ENCODE assay signal across 26 cellular contexts in genomic region chr2:121130301-121130850, GRCh38.
"Had no signal": no experiment of that assay in that cellular context is flagged by ENCODE, and none has a peak within 500 bp of the region (broad histone marks: within the 10 kb centered on the region; RNA-seq: fewer than 3 reads in every experiment).

No MANE protein-coding gene starts in this region.

- H3K4me3 Mint-ChIP-seq: activated CD4-positive, alpha-beta memory T cell treated with anti-CD3 and anti-CD28 coated beads, Interleukin-2, amount 10 ng/mL, durations not matched to agents 7 days and 5 days; activated CD4-positive, alpha-beta T cell treated with anti-CD3 and anti-CD28 coated beads, Interleukin-2, amount 10 ng/mL, durations not matched to agents 24 days and 14 days; activated CD8-positive, alpha-beta memory T cell treated with anti-CD3 and anti-CD28 coated beads, Interleukin-2, amount 10 ng/mL, durations not matched to agents 7 days and 5 days; activated T-helper 1 cell treated with anti-CD3 and anti-CD28 coated beads, Interleukin-12 subunit alpha, Interleukin-12 subunit beta, Interleukin-2, Interleukin-4 antibody, amounts not matched to agents 30 ng/mL and 10 ng/mL and 1 ng/mL, durations not matched to agents 14 hours and 24 hours and 36 hours; immature natural killer cell; naive thymus-derived CD4-positive, alpha-beta T cell; neural crest cell; stimulated activated memory B cell treated with anti-CD40 and anti-IgM and Interleukin-4, amounts not matched to agents 10 μg/mL and 1 μg/mL and 100 μg/mL, for 72 hours had no signal

- H3K36me3 Mint-ChIP-seq: activated CD8-positive, alpha-beta memory T cell treated with anti-CD3 and anti-CD28 coated beads, Interleukin-2, amount 10 ng/mL, durations not matched to agents 7 days and 5 days; activated naive CD4-positive, alpha-beta T cell treated with anti-CD3 and anti-CD28 coated beads, Interleukin-2, amount 50 U/mL, for 72 hours; immature natural killer cell; stimulated activated memory B cell treated with anti-CD40 and anti-IgM and Interleukin-4, amounts not matched to agents 10 μg/mL and 1 μg/mL and 100 μg/mL, for 72 hours had no signal

- ATAC-seq: activated CD4-positive, CD25-positive, alpha-beta regulatory T cell treated with anti-CD3 and anti-CD28 coated beads, Interleukin-2, amount 50 U/mL, for 24 hours; activated CD8-positive, alpha-beta memory T cell treated with anti-CD3 and anti-CD28 coated beads, Interleukin-2, amount 10 ng/mL, durations not matched to agents 7 days and 5 days; foreskin keratinocyte; naive thymus-derived CD4-positive, alpha-beta T cell; sciatic nerve had no signal

- DNase-seq: activated CD4-positive, alpha-beta memory T cell treated with anti-CD3 and anti-CD28 coated beads, Interleukin-2, amount 10 ng/mL, durations not matched to agents 7 days and 5 days; activated CD4-positive, alpha-beta T cell treated with anti-CD3 and anti-CD28 coated beads, Interleukin-2, amount 10 ng/mL, durations not matched to agents 24 days and 14 days; activated CD8-positive, alpha-beta memory T cell treated with anti-CD3 and anti-CD28 coated beads, Interleukin-2, amount 10 ng/mL, durations not matched to agents 7 days and 5 days; activated gamma-delta T cell; activated T-cell treated with anti-CD3 and anti-CD28 coated beads for 4 hours; adrenal gland; brain microvascular endothelial cell; central memory CD4-positive, alpha-beta T cell; dermis blood vessel endothelial cell; effector CD8-positive, alpha-beta T cell; erythroblast; foreskin keratinocyte; immature natural killer cell; kidney glomerular epithelial cell; left ventricle myocardium inferior; naive thymus-derived CD4-positive, alpha-beta T cell; small intestine; stimulated activated CD4-positive, alpha-beta T cell treated with anti-CD3 and anti-CD28 coated beads, Interleukin-2, amount 100 ng/mL, for 24 hours; stomach; transverse colon had no signal

- H3K27ac Mint-ChIP-seq: activated CD4-positive, alpha-beta memory T cell treated with anti-CD3 and anti-CD28 coated beads, Interleukin-2, amount 10 ng/mL, durations not matched to agents 7 days and 5 days; activated CD4-positive, alpha-beta T cell treated with anti-CD3 and anti-CD28 coated beads, Interleukin-2, amount 10 ng/mL, durations not matched to agents 24 days and 14 days; activated CD8-positive, alpha-beta memory T cell treated with anti-CD3 and anti-CD28 coated beads, Interleukin-2, amount 10 ng/mL, durations not matched to agents 7 days and 5 days; activated naive CD4-positive, alpha-beta T cell treated with anti-CD3 and anti-CD28 coated beads, Interleukin-2, amount 50 U/mL, for 72 hours; activated T-helper 1 cell treated with anti-CD3 and anti-CD28 coated beads, Interleukin-12 subunit alpha, Interleukin-12 subunit beta, Interleukin-2, Interleukin-4 antibody, amounts not matched to agents 30 ng/mL and 10 ng/mL and 1 ng/mL, durations not matched to agents 14 hours and 24 hours and 36 hours; immature natural killer cell; naive thymus-derived CD4-positive, alpha-beta T cell; stimulated activated memory B cell treated with anti-CD40 and anti-IgM and Interleukin-4, amounts not matched to agents 10 μg/mL and 1 μg/mL and 100 μg/mL, for 72 hours had no signal

- H3K4me1 Mint-ChIP-seq: activated CD4-positive, alpha-beta memory T cell treated with anti-CD3 and anti-CD28 coated beads, Interleukin-2, amount 10 ng/mL, durations not matched to agents 7 days and 5 days; activated CD4-positive, alpha-beta T cell treated with anti-CD3 and anti-CD28 coated beads, Interleukin-2, amount 10 ng/mL, durations not matched to agents 24 days and 14 days; activated CD8-positive, alpha-beta memory T cell treated with anti-CD3 and anti-CD28 coated beads, Interleukin-2, amount 10 ng/mL, durations not matched to agents 7 days and 5 days; immature natural killer cell; stimulated activated memory B cell treated with anti-CD40 and anti-IgM and Interleukin-4, amounts not matched to agents 10 μg/mL and 1 μg/mL and 100 μg/mL, for 72 hours had no signal

- H3K9me3 Mint-ChIP-seq: activated CD4-positive, alpha-beta memory T cell treated with anti-CD3 and anti-CD28 coated beads, Interleukin-2, amount 10 ng/mL, durations not matched to agents 7 days and 5 days; activated CD4-positive, alpha-beta T cell treated with anti-CD3 and anti-CD28 coated beads, Interleukin-2, amount 10 ng/mL, durations not matched to agents 24 days and 14 days; activated T-helper 1 cell treated with anti-CD3 and anti-CD28 coated beads, Interleukin-12 subunit alpha, Interleukin-12 subunit beta, Interleukin-2, Interleukin-4 antibody, amounts not matched to agents 30 ng/mL and 10 ng/mL and 1 ng/mL, durations not matched to agents 14 hours and 24 hours and 36 hours; immature natural killer cell; naive thymus-derived CD4-positive, alpha-beta T cell; neural crest cell had no signal
